Comparison of ENCODE assay signal across 1 cellular context in genomic region chr1:40974945-40975344, GRCh38.
TF ChIP-seq lines count a peak whose summit lies in the region.

No MANE protein-coding gene starts in this region.

TF ChIP-seq in endothelial cell of umbilical vein, 7 proteins besides CTCF, POLR2A, EP300 and RAD21:
- TF ChIP-seq FOS (IDR thresholded peaks at IDR 0.05; ENCODE audit: borderline replicate concordance, insufficient read depth, low read length) (no peak), EZH2 (IDR thresholded peaks at IDR 0.05; ENCODE audit: borderline replicate concordance, low read depth, low read length, severe bottlenecking) (no peak), POLR2AphosphoS5 (IDR thresholded peaks at IDR 0.05; ENCODE audit: insufficient read depth, low read depth, low read length) (no peak)
